ENCODE assay signal across 2 cellular contexts in genomic region chr5:34915139-34915855, GRCh38.
TF ChIP-seq lines count a peak whose summit lies in the region.

A gene with protein sequence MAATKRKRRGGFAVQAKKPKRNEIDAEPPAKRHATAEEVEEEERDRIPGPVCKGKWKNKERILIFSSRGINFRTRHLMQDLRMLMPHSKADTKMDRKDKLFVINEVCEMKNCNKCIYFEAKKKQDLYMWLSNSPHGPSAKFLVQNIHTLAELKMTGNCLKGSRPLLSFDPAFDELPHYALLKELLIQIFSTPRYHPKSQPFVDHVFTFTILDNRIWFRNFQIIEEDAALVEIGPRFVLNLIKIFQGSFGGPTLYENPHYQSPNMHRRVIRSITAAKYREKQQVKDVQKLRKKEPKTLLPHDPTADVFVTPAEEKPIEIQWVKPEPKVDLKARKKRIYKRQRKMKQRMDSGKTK (plus strand): TSS chr5:34915711. CDS start chr5:34915739, 28 bp downstream.
Gene RAD1, minus strand, starts transcription at chr5:34915504. Its CDS starts 612 bp downstream, at chr5:34914892.

TF ChIP-seq in IMR-90, 13 proteins besides CTCF, POLR2A, EP300 and RAD21:
- TF ChIP-seq, protein P1, sequence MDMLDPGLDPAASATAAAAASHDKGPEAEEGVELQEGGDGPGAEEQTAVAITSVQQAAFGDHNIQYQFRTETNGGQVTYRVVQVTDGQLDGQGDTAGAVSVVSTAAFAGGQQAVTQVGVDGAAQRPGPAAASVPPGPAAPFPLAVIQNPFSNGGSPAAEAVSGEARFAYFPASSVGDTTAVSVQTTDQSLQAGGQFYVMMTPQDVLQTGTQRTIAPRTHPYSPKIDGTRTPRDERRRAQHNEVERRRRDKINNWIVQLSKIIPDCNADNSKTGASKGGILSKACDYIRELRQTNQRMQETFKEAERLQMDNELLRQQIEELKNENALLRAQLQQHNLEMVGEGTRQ (IDR thresholded peaks at IDR 0.05; ENCODE audit: low read depth, low read length): peak; percentile 28; the same call in 1 of the 2 replicates
- TF ChIP-seq, protein P2, sequence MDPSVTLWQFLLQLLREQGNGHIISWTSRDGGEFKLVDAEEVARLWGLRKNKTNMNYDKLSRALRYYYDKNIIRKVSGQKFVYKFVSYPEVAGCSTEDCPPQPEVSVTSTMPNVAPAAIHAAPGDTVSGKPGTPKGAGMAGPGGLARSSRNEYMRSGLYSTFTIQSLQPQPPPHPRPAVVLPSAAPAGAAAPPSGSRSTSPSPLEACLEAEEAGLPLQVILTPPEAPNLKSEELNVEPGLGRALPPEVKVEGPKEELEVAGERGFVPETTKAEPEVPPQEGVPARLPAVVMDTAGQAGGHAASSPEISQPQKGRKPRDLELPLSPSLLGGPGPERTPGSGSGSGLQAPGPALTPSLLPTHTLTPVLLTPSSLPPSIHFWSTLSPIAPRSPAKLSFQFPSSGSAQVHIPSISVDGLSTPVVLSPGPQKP (IDR thresholded peaks at IDR 0.05; ENCODE audit: borderline replicate concordance, low read depth, low read length): no peak
- TF ChIP-seq BHLHE40 (IDR thresholded peaks at IDR 0.05; ENCODE audit: low read depth, low read length) (peak; percentile 90), CHD1 (IDR thresholded peaks at IDR 0.05; ENCODE audit: low read depth, low read length) (peak; percentile 74; the same call in 1 of the 2 replicates), SMC3 (IDR thresholded peaks at IDR 0.05; ENCODE audit: low read depth, low read length) (no peak), FOS (IDR thresholded peaks at IDR 0.05; ENCODE audit: low read depth, low read length) (no peak), MAFK (IDR thresholded peaks at IDR 0.05; ENCODE audit: low read depth, low read length) (no peak), CEBPB (IDR thresholded peaks at IDR 0.05; ENCODE audit: low read depth, low read length) (no peak), NFE2L2 (IDR thresholded peaks at IDR 0.05; ENCODE audit: low read depth, low read length) (no peak), RCOR1 (IDR thresholded peaks at IDR 0.05; ENCODE audit: insufficient replicate concordance, low read length) (no peak), MXI1 (IDR thresholded peaks at IDR 0.05; ENCODE audit: borderline replicate concordance, low read depth, low read length) (peak; percentile 91; the same call in 1 of the 2 replicates), MAZ (IDR thresholded peaks at IDR 0.05; ENCODE audit: borderline replicate concordance, low read depth, low read length) (peak; percentile 69; the same call in 1 of the 2 replicates), RFX5 (IDR thresholded peaks at IDR 0.05; ENCODE audit: low read depth, low read length) (no peak)
TF ChIP-seq in IMR-90: peak in this region for 5.

TF ChIP-seq in endothelial cell of umbilical vein, 7 proteins besides CTCF, POLR2A, EP300 and RAD21:
- TF ChIP-seq FOS (IDR thresholded peaks at IDR 0.05; ENCODE audit: borderline replicate concordance, insufficient read depth, low read length) (no peak), MYC (IDR thresholded peaks at IDR 0.05; ENCODE audit: low read depth, low read length) (no peak), GATA2 (IDR thresholded peaks at IDR 0.05; ENCODE audit: insufficient read depth, insufficient read length, low read depth, low read length) (no peak), EZH2 (IDR thresholded peaks at IDR 0.05; ENCODE audit: borderline replicate concordance, low read depth, low read length, severe bottlenecking) (no peak), POLR2AphosphoS5 (IDR thresholded peaks at IDR 0.05; ENCODE audit: insufficient read depth, low read depth, low read length) (peak; percentile 71), JUN (IDR thresholded peaks at IDR 0.05; ENCODE audit: borderline replicate concordance, insufficient read depth, insufficient read length, low read depth) (no peak)
- TF ChIP-seq, protein P3, sequence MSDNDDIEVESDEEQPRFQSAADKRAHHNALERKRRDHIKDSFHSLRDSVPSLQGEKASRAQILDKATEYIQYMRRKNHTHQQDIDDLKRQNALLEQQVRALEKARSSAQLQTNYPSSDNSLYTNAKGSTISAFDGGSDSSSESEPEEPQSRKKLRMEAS (IDR thresholded peaks at IDR 0.05; ENCODE audit: insufficient read depth, insufficient read length): peak; percentile 68
